32 cellular contexts compared by ENCODE assay signal in the genomic region with DNA sequence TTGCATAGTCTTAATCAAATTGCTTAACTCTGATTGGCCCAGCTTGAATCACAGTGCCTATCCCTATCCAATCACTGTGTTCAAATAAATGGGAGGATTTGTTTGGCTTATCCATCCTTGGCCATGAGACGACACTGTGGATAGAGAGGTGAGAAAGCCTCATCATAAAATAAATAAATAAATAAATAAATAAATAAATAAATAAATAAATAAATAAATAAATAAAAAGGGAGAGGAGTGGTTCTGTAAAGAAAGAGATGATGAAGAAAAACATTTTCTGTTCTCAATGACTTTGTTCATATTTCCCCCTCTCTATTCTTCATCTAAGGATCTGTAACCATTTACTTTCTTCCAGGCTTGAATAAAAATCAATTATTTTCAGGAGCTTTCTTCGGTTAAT.
A peak's percentile ranks its signal among the peaks of the same experiment; 100 is the strongest.
DNase-seq lines count a peak whose midpoint lies in the region; ATAC-seq, FAIRE-seq and TF ChIP-seq lines count a peak whose summit lies in the region.
"Had no signal": no experiment of that assay in that cellular context is flagged by ENCODE, and none has a peak within 500 bp of the region (broad histone marks: within the 10 kb centered on the region; RNA-seq: fewer than 3 reads in every experiment).

No MANE protein-coding gene starts in this region.

- no peaks in the 10 kb centered on the region for H3K4me1 ChIP-seq in A549
- H3K4me1 ChIP-seq in HEK293 (ENCODE audit: control insufficient read depth, insufficient read depth, low read length), result no peaks in the 10 kb centered on the region
- H3K4me1 ChIP-seq: BE2C; BLaER1; BLaER1 treated with 17β-estradiol and CSF1 and Interleukin-3, amounts not matched to agents 10 nM and 100 nM; Caco-2 had no signal

- ATAC-seq in A549, result no peak
- no peak for ATAC-seq in HG03442 (IDR thresholded peaks at IDR 0.05; ENCODE audit: unreplicated experiment)
- ATAC-seq: CD8-positive, alpha-beta T cell had no signal

- CTCF ChIA-PET in A549 (lab: Yijun Ruan, JAX), result no interaction called here
- CTCF ChIA-PET in HEK293 (lab: Yijun Ruan, JAX), result interaction anchor here (0.9 kb wide), 1 partner anchor 11 kb away, joined by 3 read pairs; no protein-coding TSS in a partner anchor

- DNase-seq in A549 (ENCODE audit: low read depth in 1 of 2, low spot score in 1 of 2), result no peak
- peak; percentile 8 for DNase-seq in brain pericyte (ENCODE audit: low read depth, low spot score)
- DNase-seq in activated CD8-positive, alpha-beta memory T cell treated with anti-CD3 and anti-CD28 coated beads, Interleukin-2, amount 50 U/mL, for 48 hours, result no peak
- DNase-seq in hepatic stellate cell (ENCODE audit: low spot score), result no peak
- DNase-seq: 8988T; ACHN; AML-193; BE2C; C1 segment of cervical spinal cord; Caco-2; Calu3; CD4-positive, alpha-beta memory T cell; CD4-positive, alpha-beta T cell; CD4-positive, CD25-positive, alpha-beta regulatory T cell; CD8-positive, alpha-beta memory T cell; CD8-positive, alpha-beta T cell; COR-L47; DMS 273 treated with DMSO at 0.1 percent for 48 hours; DMS153; DMS53; DMS79; DMS79 treated with DMSO at 0.1 percent for 48 hours; DND-41; EL had no signal

- 8% methylated on average over 2 of the region's 2 CpGs for WGBS in A549 (ENCODE audit: missing lambda C conversion rate)

- H3K27ac ChIP-seq in A549 (no peak overlapping the region), HEK293 (ENCODE audit: extremely low read depth, low read depth, low read length) (no peak overlapping the region)
- H3K27ac ChIP-seq: 22Rv1; BLaER1; BLaER1 treated with 17β-estradiol and CSF1 and Interleukin-3, amounts not matched to agents 10 nM and 100 nM; C4-2B had no signal

- H3K36me3 ChIP-seq in HEK293 (ENCODE audit: control insufficient read depth in 2 of 2, insufficient read depth in 1 of 2, low read length in 2 of 2), result no peaks in the 10 kb centered on the region
- H3K36me3 ChIP-seq: BE2C; BLaER1; BLaER1 treated with 17β-estradiol and CSF1 and Interleukin-3, amounts not matched to agents 10 nM and 100 nM had no signal

- no peak overlapping the region for H3K4me3 ChIP-seq in A549
- H3K4me3 ChIP-seq in HEK293 (ENCODE audit: low read depth, low read length), result no peak overlapping the region
- H3K4me3 ChIP-seq: BLaER1; BLaER1 treated with 17β-estradiol and CSF1 and Interleukin-3, amounts not matched to agents 10 nM and 100 nM had no signal

- H3K4me2 ChIP-seq in A549, result no peak overlapping the region
- H3K4me2 ChIP-seq: BLaER1; BLaER1 treated with 17β-estradiol and CSF1 and Interleukin-3, amounts not matched to agents 10 nM and 100 nM had no signal

- TF ChIP-seq RAD21 in A549 (conservative IDR thresholded peaks at IDR 0.05 in 1 of 2, IDR thresholded peaks at IDR 0.05 in 1 of 2), result no peak

- no peak for TF ChIP-seq POLR2A in A549 (IDR thresholded peaks at IDR 0.05; ENCODE audit: low read length)

- H3K9me3 ChIP-seq in A549 (no peaks in the 10 kb centered on the region; the same call in 2 of the 3 replicates), HEK293 (ENCODE audit: control insufficient read depth, insufficient read depth, low read depth, low read length) (no peaks in the 10 kb centered on the region)
- H3K9me3 ChIP-seq: BE2C; BLaER1; BLaER1 treated with 17β-estradiol and CSF1 and Interleukin-3, amounts not matched to agents 10 nM and 100 nM; Caco-2 had no signal

- no peak for FAIRE-seq in A549 (lab: Jason Lieb, UNC)
- FAIRE-seq: A204.1, D721Med had no signal

- POLR2A ChIA-PET in A549 (lab: Yijun Ruan, JAX), result no interaction called here
- POLR2A ChIA-PET in HEK293 (lab: Yijun Ruan, JAX), result no interaction called here

- no peak for TF ChIP-seq CTCF in A549 (IDR thresholded peaks at IDR 0.05)
- no peak for TF ChIP-seq CTCF in HEK293 (tag by site-specific recombination; IDR thresholded peaks at IDR 0.05)

- no peak for TF ChIP-seq EP300 in A549 (IDR thresholded peaks at IDR 0.05)

TF ChIP-seq in A549, 52 proteins besides CTCF, POLR2A, EP300 and RAD21:
- TF ChIP-seq, protein P1, sequence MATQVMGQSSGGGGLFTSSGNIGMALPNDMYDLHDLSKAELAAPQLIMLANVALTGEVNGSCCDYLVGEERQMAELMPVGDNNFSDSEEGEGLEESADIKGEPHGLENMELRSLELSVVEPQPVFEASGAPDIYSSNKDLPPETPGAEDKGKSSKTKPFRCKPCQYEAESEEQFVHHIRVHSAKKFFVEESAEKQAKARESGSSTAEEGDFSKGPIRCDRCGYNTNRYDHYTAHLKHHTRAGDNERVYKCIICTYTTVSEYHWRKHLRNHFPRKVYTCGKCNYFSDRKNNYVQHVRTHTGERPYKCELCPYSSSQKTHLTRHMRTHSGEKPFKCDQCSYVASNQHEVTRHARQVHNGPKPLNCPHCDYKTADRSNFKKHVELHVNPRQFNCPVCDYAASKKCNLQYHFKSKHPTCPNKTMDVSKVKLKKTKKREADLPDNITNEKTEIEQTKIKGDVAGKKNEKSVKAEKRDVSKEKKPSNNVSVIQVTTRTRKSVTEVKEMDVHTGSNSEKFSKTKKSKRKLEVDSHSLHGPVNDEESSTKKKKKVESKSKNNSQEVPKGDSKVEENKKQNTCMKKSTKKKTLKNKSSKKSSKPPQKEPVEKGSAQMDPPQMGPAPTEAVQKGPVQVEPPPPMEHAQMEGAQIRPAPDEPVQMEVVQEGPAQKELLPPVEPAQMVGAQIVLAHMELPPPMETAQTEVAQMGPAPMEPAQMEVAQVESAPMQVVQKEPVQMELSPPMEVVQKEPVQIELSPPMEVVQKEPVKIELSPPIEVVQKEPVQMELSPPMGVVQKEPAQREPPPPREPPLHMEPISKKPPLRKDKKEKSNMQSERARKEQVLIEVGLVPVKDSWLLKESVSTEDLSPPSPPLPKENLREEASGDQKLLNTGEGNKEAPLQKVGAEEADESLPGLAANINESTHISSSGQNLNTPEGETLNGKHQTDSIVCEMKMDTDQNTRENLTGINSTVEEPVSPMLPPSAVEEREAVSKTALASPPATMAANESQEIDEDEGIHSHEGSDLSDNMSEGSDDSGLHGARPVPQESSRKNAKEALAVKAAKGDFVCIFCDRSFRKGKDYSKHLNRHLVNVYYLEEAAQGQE (IDR thresholded peaks at IDR 0.05), result no peak
- TF ChIP-seq ZC3H11A (IDR thresholded peaks at IDR 0.05), result peak; percentile 42

TF ChIP-seq in HEK293, 187 proteins besides CTCF, POLR2A, EP300 and RAD21 (continues in another document):
- TF ChIP-seq MZF1 (tag by site-specific recombination; IDR thresholded peaks at IDR 0.05; ENCODE audit: borderline replicate concordance), result no peak
- TF ChIP-seq BCL11B (tag by site-specific recombination; IDR thresholded peaks at IDR 0.05; ENCODE audit: low read depth), result no peak
- TF ChIP-seq, protein P2, sequence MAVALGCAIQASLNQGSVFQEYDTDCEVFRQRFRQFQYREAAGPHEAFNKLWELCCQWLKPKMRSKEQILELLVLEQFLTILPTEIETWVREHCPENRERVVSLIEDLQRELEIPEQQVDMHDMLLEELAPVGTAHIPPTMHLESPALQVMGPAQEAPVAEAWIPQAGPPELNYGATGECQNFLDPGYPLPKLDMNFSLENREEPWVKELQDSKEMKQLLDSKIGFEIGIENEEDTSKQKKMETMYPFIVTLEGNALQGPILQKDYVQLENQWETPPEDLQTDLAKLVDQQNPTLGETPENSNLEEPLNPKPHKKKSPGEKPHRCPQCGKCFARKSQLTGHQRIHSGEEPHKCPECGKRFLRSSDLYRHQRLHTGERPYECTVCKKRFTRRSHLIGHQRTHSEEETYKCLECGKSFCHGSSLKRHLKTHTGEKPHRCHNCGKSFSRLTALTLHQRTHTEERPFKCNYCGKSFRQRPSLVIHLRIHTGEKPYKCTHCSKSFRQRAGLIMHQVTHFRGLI (tag by site-specific recombination; IDR thresholded peaks at IDR 0.05), result no peak
- peak; percentile 44 for TF ChIP-seq ZNF510 (tag by site-specific recombination; IDR thresholded peaks at IDR 0.05; ENCODE audit: insufficient replicate concordance)
- TF ChIP-seq, protein P3, sequence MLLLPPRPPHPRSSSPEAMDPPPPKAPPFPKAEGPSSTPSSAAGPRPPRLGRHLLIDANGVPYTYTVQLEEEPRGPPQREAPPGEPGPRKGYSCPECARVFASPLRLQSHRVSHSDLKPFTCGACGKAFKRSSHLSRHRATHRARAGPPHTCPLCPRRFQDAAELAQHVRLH (tag by site-specific recombination; IDR thresholded peaks at IDR 0.05), result no peak
- no peak for TF ChIP-seq YY1 (tag by site-specific recombination; IDR thresholded peaks at IDR 0.05)
- TF ChIP-seq ZNF114 (tag by site-specific recombination; IDR thresholded peaks at IDR 0.05), result no peak
- TF ChIP-seq, protein P4, sequence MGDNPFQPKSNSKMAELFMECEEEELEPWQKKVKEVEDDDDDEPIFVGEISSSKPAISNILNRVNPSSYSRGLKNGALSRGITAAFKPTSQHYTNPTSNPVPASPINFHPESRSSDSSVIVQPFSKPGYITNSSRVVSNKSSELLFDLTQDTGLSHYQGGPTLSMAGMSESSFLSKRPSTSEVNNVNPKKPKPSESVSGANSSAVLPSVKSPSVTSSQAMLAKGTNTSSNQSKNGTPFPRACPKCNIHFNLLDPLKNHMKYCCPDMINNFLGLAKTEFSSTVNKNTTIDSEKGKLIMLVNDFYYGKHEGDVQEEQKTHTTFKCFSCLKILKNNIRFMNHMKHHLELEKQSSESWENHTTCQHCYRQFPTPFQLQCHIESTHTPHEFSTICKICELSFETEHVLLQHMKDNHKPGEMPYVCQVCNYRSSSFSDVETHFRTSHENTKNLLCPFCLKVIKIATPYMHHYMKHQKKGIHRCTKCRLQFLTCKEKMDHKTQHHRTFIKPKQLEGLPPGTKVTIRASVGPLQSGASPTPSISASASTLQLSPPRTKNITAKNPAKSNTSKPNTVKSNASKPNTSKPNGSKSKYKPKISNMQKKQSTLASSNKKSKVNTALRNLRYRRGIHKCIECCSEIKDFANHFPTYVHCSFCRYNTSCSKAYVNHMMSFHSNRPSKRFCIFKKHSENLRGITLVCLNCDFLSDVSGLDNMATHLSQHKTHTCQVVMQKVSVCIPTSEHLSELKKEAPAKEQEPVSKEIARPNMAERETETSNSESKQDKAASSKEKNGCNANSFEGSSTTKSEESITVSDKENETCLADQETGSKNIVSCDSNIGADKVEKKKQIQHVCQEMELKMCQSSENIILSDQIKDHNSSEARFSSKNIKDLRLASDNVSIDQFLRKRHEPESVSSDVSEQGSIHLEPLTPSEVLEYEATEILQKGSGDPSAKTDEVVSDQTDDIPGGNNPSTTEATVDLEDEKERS (tag by site-specific recombination; IDR thresholded peaks at IDR 0.05), result no peak
- no peak for TF ChIP-seq YY2 (tag by site-specific recombination; IDR thresholded peaks at IDR 0.05)
- TF ChIP-seq ZBTB8A (tag by site-specific recombination; IDR thresholded peaks at IDR 0.05), result peak; percentile 54; the same call in 1 of the 2 replicates
- no peak for TF ChIP-seq ZNF600 (tag by site-specific recombination; IDR thresholded peaks at IDR 0.05)
- TF ChIP-seq ZNF433 (tag by site-specific recombination; IDR thresholded peaks at IDR 0.05; ENCODE audit: low read depth), result peak; percentile 46; the same call in 1 of the 2 replicates
- no peak for TF ChIP-seq ZNF391 (tag by site-specific recombination; IDR thresholded peaks at IDR 0.05; ENCODE audit: borderline replicate concordance, low read depth)
